ENCODE assay signal across 24 cellular contexts in genomic region chr4:84932462-84932861, GRCh38. TPM values are rescaled to one million over a fixed set of nuclear protein-coding genes. Genes with fewer than 3 reads are reported as not detected.
DNase-seq lines count a peak whose midpoint lies in the region; ATAC-seq and TF ChIP-seq lines count a peak whose summit lies in the region.
"Had no signal": no experiment of that assay in that cellular context is flagged by ENCODE, and none has a peak within 500 bp of the region (broad histone marks: within the 10 kb centered on the region; RNA-seq: fewer than 3 reads in every experiment).

No MANE protein-coding gene starts in this region.

- in situ Hi-C loops in mammary epithelial cell (cut with MboI; ENCODE audit: low sequenced_read_pairs in 2 of 2) = no loop called here

- H3K36me3 ChIP-seq in mammary epithelial cell (ENCODE audit: insufficient read depth, low read length) = peaks cover 3% of the 10 kb centered on the region

- H3K4me2 ChIP-seq in mammary epithelial cell (ENCODE audit: insufficient read depth, low read depth, low read length) = peak overlapping the region; percentile 5
- H3K4me2 ChIP-seq: KMS-11, SK-N-SH had no signal

- no peaks in the 10 kb centered on the region for H3K27me3 ChIP-seq in mammary epithelial cell (ENCODE audit: insufficient read depth, low read length)
- H3K27me3 ChIP-seq: BLaER1 treated with 17β-estradiol and CSF1 and Interleukin-3, amounts not matched to agents 10 nM and 100 nM had no signal

- no peaks in the 10 kb centered on the region for H3K9me3 ChIP-seq in mammary epithelial cell (replicated peaks; ENCODE audit: insufficient read depth, low read length)
- H3K9me3 ChIP-seq: SK-N-SH had no signal

- POLR2A ChIA-PET in MCF 10A (lab: Yijun Ruan, JAX) = interaction anchor here (0.6 to 2.9 kb wide), 4 partner anchors 10 to 360 kb away, joined by 3 to 15 read pairs (median 6); no protein-coding TSS in a partner anchor

- no peak for TF ChIP-seq CTCF in mammary epithelial cell (conservative IDR thresholded peaks at IDR 0.05 in 1 of 2, IDR thresholded peaks at IDR 0.05 in 1 of 2; ENCODE audit: extremely low read depth in 1 of 2, insufficient read depth in 1 of 2, low read depth in 1 of 2, low read length in 2 of 2)
- no peak for TF ChIP-seq CTCF in MCF 10A (IDR thresholded peaks at IDR 0.05; ENCODE audit: unreplicated experiment)
- no peak for TF ChIP-seq CTCF in mesothelial cell of epicardium (IDR thresholded peaks at IDR 0.05; ENCODE audit: unreplicated experiment)

- BruUV-seq in mammary epithelial cell (replicated peaks; lab: Mats Ljungman, UMichigan) (no TSS peak), MCF 10A (replicated peaks; lab: Mats Ljungman, UMichigan) (no TSS peak)

- H3K27ac ChIP-seq in mammary epithelial cell (ENCODE audit: insufficient read depth, low read depth, low read length) = peak overlapping the region; percentile 4
- H3K27ac ChIP-seq: BLaER1 treated with 17β-estradiol and CSF1 and Interleukin-3, amounts not matched to agents 10 nM and 100 nM; KMS-11; RWPE1 had no signal

- peaks cover 65% of the 10 kb centered on the region for H3K79me2 ChIP-seq in mammary epithelial cell (ENCODE audit: insufficient read depth, low read length)

- no peak overlapping the region for H3K4me3 ChIP-seq in mammary epithelial cell (replicated peaks in 1 of 3; ENCODE audit: insufficient read depth in 1 of 3, low read depth in 2 of 3, low read length in 3 of 3)
- H3K4me3 ChIP-seq: BLaER1 treated with 17β-estradiol and CSF1 and Interleukin-3, amounts not matched to agents 10 nM and 100 nM had no signal

- CTCF ChIA-PET in mammary epithelial cell (lab: Charles Lee; ENCODE audit: low non-redundant PET) (no interaction called here), MCF 10A (lab: Yijun Ruan, JAX) (no interaction called here)

- H3K36me3 Mint-ChIP-seq in MCF 10A (ENCODE audit: insufficient read depth, unreplicated experiment) (peaks cover 4% of the 10 kb centered on the region), mesothelial cell of epicardium (peaks cover 21% of the 10 kb centered on the region)
- no peaks in the 10 kb centered on the region for H3K36me3 Mint-ChIP-seq in activated naive CD4-positive, alpha-beta T cell treated with anti-CD3 and anti-CD28 coated beads, Interleukin-2, amount 50 U/mL, for 72 hours
- H3K36me3 Mint-ChIP-seq in stimulated activated naive B cell treated with anti-CD40 and anti-IgM and Interleukin-4, amounts not matched to agents 10 μg/mL and 1 μg/mL and 100 μg/mL, for 72 hours = no peaks in the 10 kb centered on the region
- H3K36me3 Mint-ChIP-seq: CD8-positive, alpha-beta memory T cell had no signal

- no peaks in the 10 kb centered on the region for H4K20me1 ChIP-seq in mammary epithelial cell (ENCODE audit: insufficient read depth, low read length)

- H3K27me3 Mint-ChIP-seq in MCF 10A (ENCODE audit: insufficient read depth, unreplicated experiment) (no peaks in the 10 kb centered on the region), mesothelial cell of epicardium (ENCODE audit: low read depth) (no peaks in the 10 kb centered on the region)
- H3K27me3 Mint-ChIP-seq in stimulated activated naive B cell treated with anti-CD40 and anti-IgM and Interleukin-4, amounts not matched to agents 10 μg/mL and 1 μg/mL and 100 μg/mL, for 72 hours = peaks cover 0 to 14% of the 10 kb centered on the region in 2 donors
- H3K27me3 Mint-ChIP-seq: CD8-positive, alpha-beta memory T cell had no signal

- H3K4me1 Mint-ChIP-seq in MCF 10A (ENCODE audit: insufficient read depth, unreplicated experiment) = peaks cover 10% of the 10 kb centered on the region
- peaks cover 4% of the 10 kb centered on the region for H3K4me1 Mint-ChIP-seq in mesothelial cell of epicardium
- H3K4me1 Mint-ChIP-seq in stimulated activated naive B cell treated with anti-CD40 and anti-IgM and Interleukin-4, amounts not matched to agents 10 μg/mL and 1 μg/mL and 100 μg/mL, for 72 hours = no peaks in the 10 kb centered on the region
- H3K4me1 Mint-ChIP-seq: CD8-positive, alpha-beta memory T cell had no signal

- H3K4me3 Mint-ChIP-seq in MCF 10A (ENCODE audit: unreplicated experiment) (no peak overlapping the region), mesothelial cell of epicardium (no peak overlapping the region)
- no peak overlapping the region for H3K4me3 Mint-ChIP-seq in stimulated activated naive B cell treated with anti-CD40 and anti-IgM and Interleukin-4, amounts not matched to agents 10 μg/mL and 1 μg/mL and 100 μg/mL, for 72 hours
- H3K4me3 Mint-ChIP-seq: CD8-positive, alpha-beta memory T cell had no signal

- ATAC-seq in activated naive CD4-positive, alpha-beta T cell treated with anti-CD3 and anti-CD28 coated beads, Interleukin-2, amount 50 U/mL, for 72 hours = no peak
- ATAC-seq in stimulated activated naive B cell treated with anti-CD40 and anti-IgM and Interleukin-4, amounts not matched to agents 10 μg/mL and 1 μg/mL and 100 μg/mL, for 72 hours (replicated peaks) = no peak

- H3K27ac Mint-ChIP-seq in MCF 10A (ENCODE audit: low read depth, unreplicated experiment) (no peak overlapping the region), mesothelial cell of epicardium (peak overlapping the region; percentile 45)
- no peak overlapping the region for H3K27ac Mint-ChIP-seq in activated naive CD4-positive, alpha-beta T cell treated with anti-CD3 and anti-CD28 coated beads, Interleukin-2, amount 50 U/mL, for 72 hours
- no peak overlapping the region for H3K27ac Mint-ChIP-seq in stimulated activated naive B cell treated with anti-CD40 and anti-IgM and Interleukin-4, amounts not matched to agents 10 μg/mL and 1 μg/mL and 100 μg/mL, for 72 hours
- H3K27ac Mint-ChIP-seq: CD8-positive, alpha-beta memory T cell had no signal

- H3K9ac ChIP-seq in mammary epithelial cell (ENCODE audit: insufficient read depth, low read length) = no peak overlapping the region
- H3K9ac ChIP-seq: BLaER1 treated with 17β-estradiol and CSF1 and Interleukin-3, amounts not matched to agents 10 nM and 100 nM; KMS-11; SK-N-SH had no signal

- WGBS in mammary epithelial cell (ENCODE audit: low coverage, missing lambda C conversion rate) = 93% methylated on average over 1 of the region's 1 CpG

- dilution Hi-C loops in mammary epithelial cell (cut with HindIII; ENCODE audit: low sequenced_read_pairs) = no loop called here

- H3K4me1 ChIP-seq in mammary epithelial cell (ENCODE audit: insufficient read depth, low read length) = peaks cover 3% of the 10 kb centered on the region

- no peak overlapping the region for H2AFZ ChIP-seq in mammary epithelial cell (ENCODE audit: low read depth, low read length)

- DNase-seq in mammary epithelial cell (no peak), MCF 10A (ENCODE audit: unreplicated experiment) (no peak), OCI-M1 (lab: John Stamatoyannopoulos, UW) (peak; percentile 24), mesothelial cell of epicardium (ENCODE audit: low spot score in 2 of 2, unreplicated experiment in 2 of 2) (no peak), DMS79 treated with DMSO at 0.1 percent for 48 hours (lab: John Stamatoyannopoulos, UW) (no peak), NCI-H146 (lab: John Stamatoyannopoulos, UW) (no peak)
- no peak for DNase-seq in activated naive CD4-positive, alpha-beta T cell treated with anti-CD3 and anti-CD28 coated beads, Interleukin-2, amount 50 U/mL, for 72 hours (ENCODE audit: low spot score in 2 of 2)
- DNase-seq in stimulated activated naive B cell treated with anti-CD40 and anti-IgM and Interleukin-4, amounts not matched to agents 10 μg/mL and 1 μg/mL and 100 μg/mL, for 72 hours = no peak
- DNase-seq: 8988T; Calu3; CD8-positive, alpha-beta memory T cell; GDM1; H7; IMR-90; NCI-H1092; NCI-H1436 treated with DMSO at 0.1 percent for 48 hours; NCI-H2029; NCI-H2227 treated with DMSO at 0.1 percent for 48 hours; NCI-H510A; SHP77 treated with DMSO at 0.1 percent for 48 hours; SK-N-SH had no signal

- H3K9me3 Mint-ChIP-seq in MCF 10A (ENCODE audit: unreplicated experiment) (no peaks in the 10 kb centered on the region), mesothelial cell of epicardium (peaks cover 10% of the 10 kb centered on the region)
- H3K9me3 Mint-ChIP-seq in activated naive CD4-positive, alpha-beta T cell treated with anti-CD3 and anti-CD28 coated beads, Interleukin-2, amount 50 U/mL, for 72 hours = peaks cover 0 to 4% of the 10 kb centered on the region in 2 donors
- H3K9me3 Mint-ChIP-seq in stimulated activated naive B cell treated with anti-CD40 and anti-IgM and Interleukin-4, amounts not matched to agents 10 μg/mL and 1 μg/mL and 100 μg/mL, for 72 hours = peaks cover 3% of the 10 kb centered on the region in 2 donors

- intact Hi-C loops in mammary epithelial cell (cut with micrococcal nuclease) (no loop called here), MCF 10A (cut with micrococcal nuclease) (no loop called here)

RNA-seq across cellular contexts. Expression of gene WDFY3, which starts 34.0 kb away (rescaled TPM):
- total RNA-seq in mammary epithelial cell = 100 to 1,000 TPM in 1 of 2 donors, 10 to 100 TPM in 1; 72.9 to 118 TPM
- polyA plus RNA-seq in mammary epithelial cell = 20.0 TPM
- polyA minus RNA-seq in mammary epithelial cell = 48.3 TPM
- total RNA-seq in MCF 10A (2022) = 73.7 and 90.7 TPM in 2 replicates
- total RNA-seq in mesothelial cell of epicardium = 102 to 115 TPM (median 104 TPM) in 3 replicates
- 1 to 10 TPM in 1 of 2 donors, under 1 TPM in 1; 0.18 to 1.9 TPM for total RNA-seq in activated naive CD4-positive, alpha-beta T cell treated with anti-CD3 and anti-CD28 coated beads, Interleukin-2, amount 50 U/mL, for 72 hours
- polyA plus RNA-seq: CD8-positive, alpha-beta memory T cell had no signal

Comparison
In these comparisons a context has a peak if more than half of its experiments do, and no peak if none do; other contexts are left out.
1. RNA of gene WDFY3, which starts 34.0 kb away (total RNA-seq): 72.9 to 118 TPM in mammary epithelial cell, 102 to 115 TPM in mesothelial cell of epicardium and 73.7 to 90.7 TPM in MCF 10A; 0.18 to 1.9 TPM in activated naive CD4-positive, alpha-beta T cell treated with anti-CD3 and anti-CD28 coated beads, Interleukin-2, amount 50 U/mL, for 72 hours; every median in the first group is over 10 times any median in the second.